8 cellular contexts compared by ENCODE assay signal in genomic region chr18:21742323-21742687, GRCh38. TPM values are rescaled to one million over a fixed set of nuclear protein-coding genes. Genes with fewer than 3 reads are reported as not detected.
DNase-seq lines count a peak whose midpoint lies in the region; ATAC-seq and TF ChIP-seq lines count a peak whose summit lies in the region.

No MANE protein-coding gene starts in this region.

- H3K27ac Mint-ChIP-seq in activated B cell treated with CpG ODN at 0.5 μM for 24 hours = peak overlapping the region; percentile 61
- H3K27ac Mint-ChIP-seq in stimulated activated naive CD8-positive, alpha-beta T cell treated with anti-CD3 and anti-CD28 coated beads, Interleukin-15, amount 100 ng/mL, for 72 hours = peak overlapping the region; percentile 85 to 91

- intact Hi-C loops in activated B cell treated with CpG ODN at 0.5 μM for 24 hours (cut with micrococcal nuclease) = loop anchor here (5.0 to 10.0 kb wide), 2 partner anchors 110 to 1192 kb away; partner anchors contain the start of gene RBBP8

- peak overlapping the region; percentile 47 to 98; a peak in 2 of 4 replicates for H3K27ac ChIP-seq in SK-N-SH (ENCODE audit: low read depth in 2 of 2, low read length in 1 of 2)

- peaks cover 0 to 4% of the 10 kb centered on the region in 2 experiments for H3K36me3 ChIP-seq in SK-N-SH (replicated peaks in 1 of 2; ENCODE audit: control insufficient read depth in 1 of 2, insufficient read depth in 2 of 2, low read length in 1 of 2)
- H3K36me3 ChIP-seq in iPS-15b (ENCODE audit: control insufficient read depth, insufficient read depth, low read length) = no peaks in the 10 kb centered on the region

- CTCF ChIA-PET in SK-N-SH (lab: Yijun Ruan, JAX) = interaction anchor here (0.7 to 2.6 kb wide), 6 partner anchors 13 to 142 kb away, joined by 3 to 10 read pairs (median 3); partner anchors contain the start of genes ABHD3 and ESCO1
- CTCF ChIA-PET in activated B cell treated with CpG ODN at 0.5 μM for 24 hours (lab: Charles Lee) = interaction anchor here (0.9 to 1.1 kb wide), 2 partner anchors 38 to 141 kb away, joined by 3 to 4 read pairs; partner anchors contain the start of genes ABHD3 and ESCO1

- peaks cover 7% of the 10 kb centered on the region in 2 experiments; a peak in 3 of 4 replicates for H3K4me1 ChIP-seq in SK-N-SH (ENCODE audit: control insufficient read depth in 1 of 2, insufficient read depth in 2 of 2, low read depth in 1 of 2, low read length in 1 of 2)
- peaks cover 18% of the 10 kb centered on the region for H3K4me1 ChIP-seq in iPS-15b (ENCODE audit: control insufficient read depth, insufficient read depth, low read length)

- H3F3A ChIP-seq in SK-N-SH (replicated peaks; ENCODE audit: insufficient read depth) = peaks cover 4% of the 10 kb centered on the region

- H2AFZ ChIP-seq in SK-N-SH (ENCODE audit: low read depth) = no peak overlapping the region

- no peak for TF ChIP-seq RAD21 in SK-N-SH (IDR thresholded peaks at IDR 0.05; ENCODE audit: low read length)

- DNase-seq in SK-N-SH (no peak), activated B cell treated with CpG ODN at 0.5 μM for 24 hours (no peak), amygdala (lab: John Stamatoyannopoulos, UW) (no peak)
- DNase-seq in stimulated activated naive CD8-positive, alpha-beta T cell treated with anti-CD3 and anti-CD28 coated beads, Interleukin-15, amount 100 ng/mL, for 72 hours = no peak

- H3K9me3 Mint-ChIP-seq in activated B cell treated with CpG ODN at 0.5 μM for 24 hours = no peaks in the 10 kb centered on the region
- peaks cover 0 to 3% of the 10 kb centered on the region in 2 donors for H3K9me3 Mint-ChIP-seq in stimulated activated naive CD8-positive, alpha-beta T cell treated with anti-CD3 and anti-CD28 coated beads, Interleukin-15, amount 100 ng/mL, for 72 hours

- POLR2A ChIA-PET in SK-N-SH (lab: Yijun Ruan, JAX) = interaction anchor here (0.7 to 3.2 kb wide), 2 partner anchors 16 to 38 kb away, joined by 3 to 17 read pairs; partner anchors contain the start of gene ABHD3
- POLR2A ChIA-PET in activated B cell treated with CpG ODN at 0.5 μM for 24 hours (lab: Charles Lee) = interaction anchor here (0.7 to 4.1 kb wide), 6 partner anchors 38 to 1125 kb away, joined by 3 to 44 read pairs (median 4); partner anchors contain the start of genes ABHD3, ESCO1 and SNRPD1

- peak overlapping the region; percentile 82 for H3K4me3 Mint-ChIP-seq in activated B cell treated with CpG ODN at 0.5 μM for 24 hours
- H3K4me3 Mint-ChIP-seq in stimulated activated naive CD8-positive, alpha-beta T cell treated with anti-CD3 and anti-CD28 coated beads, Interleukin-15, amount 100 ng/mL, for 72 hours = peak overlapping the region; percentile 85 to 89

- peak overlapping the region; percentile 95 for H3K4me2 ChIP-seq in SK-N-SH

- ATAC-seq in SK-N-SH treated with all-trans-retinoic acid at 6 μM for 48 hours (no peak), activated B cell treated with CpG ODN at 0.5 μM for 24 hours (ENCODE audit: low read depth) (no peak), GM21447 (IDR thresholded peaks at IDR 0.05; ENCODE audit: unreplicated experiment) (no peak), GM21825 (IDR thresholded peaks at IDR 0.05; ENCODE audit: unreplicated experiment) (no peak)
- no peak for ATAC-seq in stimulated activated naive CD8-positive, alpha-beta T cell treated with anti-CD3 and anti-CD28 coated beads, Interleukin-15, amount 100 ng/mL, for 72 hours

- no peak for TF ChIP-seq EP300 in SK-N-SH (IDR thresholded peaks at IDR 0.05; ENCODE audit: borderline replicate concordance in 1 of 2, low read depth in 1 of 2, low read length in 1 of 2)

- peaks cover 2% of the 10 kb centered on the region for H3K36me3 Mint-ChIP-seq in activated B cell treated with CpG ODN at 0.5 μM for 24 hours (ENCODE audit: low read depth)

- H3K27me3 Mint-ChIP-seq in activated B cell treated with CpG ODN at 0.5 μM for 24 hours = no peaks in the 10 kb centered on the region
- H3K27me3 Mint-ChIP-seq in stimulated activated naive CD8-positive, alpha-beta T cell treated with anti-CD3 and anti-CD28 coated beads, Interleukin-15, amount 100 ng/mL, for 72 hours = peaks cover 8% of the 10 kb centered on the region

- H3K9ac ChIP-seq in SK-N-SH (peak overlapping the region; percentile 98), iPS-15b (ENCODE audit: low read depth, low read length) (no peak overlapping the region)

- no peaks in the 10 kb centered on the region for H3K9me3 ChIP-seq in SK-N-SH
- no peaks in the 10 kb centered on the region for H3K9me3 ChIP-seq in iPS-15b (ENCODE audit: control insufficient read depth, insufficient read depth, low read length)

- TF ChIP-seq CTCF in SK-N-SH (IDR thresholded peaks at IDR 0.05) (no peak), activated B cell treated with CpG ODN at 0.5 μM for 24 hours (IDR thresholded peaks at IDR 0.05) (no peak)

- no peaks in the 10 kb centered on the region for H3K27me3 ChIP-seq in SK-N-SH (ENCODE audit: insufficient read depth)
- H3K27me3 ChIP-seq in iPS-15b (ENCODE audit: control insufficient read depth, insufficient read depth, low read length) = no peaks in the 10 kb centered on the region

- peaks cover 48% of the 10 kb centered on the region for H4K20me1 ChIP-seq in SK-N-SH (ENCODE audit: insufficient read depth)

- H3K79me2 ChIP-seq in SK-N-SH (ENCODE audit: insufficient read depth) = peaks cover 58% of the 10 kb centered on the region

- no peaks in the 10 kb centered on the region for H3K9me2 ChIP-seq in SK-N-SH

- 41% methylated on average over 5 of the region's 5 CpGs for WGBS in SK-N-SH (ENCODE audit: low lambda C conversion rate)

- H3K4me3 ChIP-seq in SK-N-SH (ENCODE audit: low read depth in 2 of 2, low read length in 1 of 2) (peak overlapping the region; percentile 89 to 95), iPS-15b (ENCODE audit: low read depth, low read length) (peak overlapping the region; percentile 70)

- H3K4me1 Mint-ChIP-seq in activated B cell treated with CpG ODN at 0.5 μM for 24 hours = peaks cover 33% of the 10 kb centered on the region
- H3K4me1 Mint-ChIP-seq in stimulated activated naive CD8-positive, alpha-beta T cell treated with anti-CD3 and anti-CD28 coated beads, Interleukin-15, amount 100 ng/mL, for 72 hours = peaks cover 58% of the 10 kb centered on the region

TF ChIP-seq in SK-N-SH, 30 proteins besides CTCF, POLR2A, EP300 and RAD21:
- TF ChIP-seq SMC3 (IDR thresholded peaks at IDR 0.05; ENCODE audit: low read depth, low read length) = no peak
- TF ChIP-seq JUND (IDR thresholded peaks at IDR 0.05) = no peak
- no peak for TF ChIP-seq FOSL2 (IDR thresholded peaks at IDR 0.05; ENCODE audit: borderline replicate concordance, low read depth)
- TF ChIP-seq TAF1 (IDR thresholded peaks at IDR 0.05; ENCODE audit: borderline replicate concordance, low read depth, low read length) = no peak
- TF ChIP-seq TCF12 (IDR thresholded peaks at IDR 0.05) = no peak
TF ChIP-seq in SK-N-SH: peak in this region for 0.

TF ChIP-seq in SK-N-SH treated with all-trans-retinoic acid at 6 μM for 48 hours, 23 proteins besides CTCF, POLR2A, EP300 and RAD21 (continues in another document):
- no peak for TF ChIP-seq RARB (CRISPR knock-in tag; IDR thresholded peaks at IDR 0.05)
- TF ChIP-seq PPARA (CRISPR knock-in tag; IDR thresholded peaks at IDR 0.05; ENCODE audit: borderline replicate concordance) = no peak
- no peak for TF ChIP-seq GLIS3 (CRISPR knock-in tag; IDR thresholded peaks at IDR 0.05)
- TF ChIP-seq TCF4 (CRISPR knock-in tag; IDR thresholded peaks at IDR 0.05; ENCODE audit: borderline replicate concordance) = no peak
- TF ChIP-seq ESRRG (CRISPR knock-in tag; IDR thresholded peaks at IDR 0.05) = no peak
- TF ChIP-seq BACH2 (CRISPR knock-in tag; IDR thresholded peaks at IDR 0.05; ENCODE audit: borderline replicate concordance) = no peak
- TF ChIP-seq ZNF8 (CRISPR knock-in tag; IDR thresholded peaks at IDR 0.05) = no peak
- TF ChIP-seq ARNTL (CRISPR knock-in tag; IDR thresholded peaks at IDR 0.05; ENCODE audit: borderline replicate concordance, low read depth) = no peak
- TF ChIP-seq ZNF70 (CRISPR knock-in tag; IDR thresholded peaks at IDR 0.05) = no peak
- no peak for TF ChIP-seq ZFP3 (CRISPR knock-in tag; IDR thresholded peaks at IDR 0.05)
- TF ChIP-seq, protein P1, sequence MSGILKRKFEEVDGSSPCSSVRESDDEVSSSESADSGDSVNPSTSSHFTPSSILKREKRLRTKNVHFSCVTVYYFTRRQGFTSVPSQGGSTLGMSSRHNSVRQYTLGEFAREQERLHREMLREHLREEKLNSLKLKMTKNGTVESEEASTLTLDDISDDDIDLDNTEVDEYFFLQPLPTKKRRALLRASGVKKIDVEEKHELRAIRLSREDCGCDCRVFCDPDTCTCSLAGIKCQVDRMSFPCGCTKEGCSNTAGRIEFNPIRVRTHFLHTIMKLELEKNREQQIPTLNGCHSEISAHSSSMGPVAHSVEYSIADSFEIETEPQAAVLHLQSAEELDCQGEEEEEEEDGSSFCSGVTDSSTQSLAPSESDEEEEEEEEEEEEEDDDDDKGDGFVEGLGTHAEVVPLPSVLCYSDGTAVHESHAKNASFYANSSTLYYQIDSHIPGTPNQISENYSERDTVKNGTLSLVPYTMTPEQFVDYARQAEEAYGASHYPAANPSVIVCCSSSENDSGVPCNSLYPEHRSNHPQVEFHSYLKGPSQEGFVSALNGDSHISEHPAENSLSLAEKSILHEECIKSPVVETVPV (CRISPR knock-in tag; IDR thresholded peaks at IDR 0.05) = no peak
- TF ChIP-seq, protein P2, sequence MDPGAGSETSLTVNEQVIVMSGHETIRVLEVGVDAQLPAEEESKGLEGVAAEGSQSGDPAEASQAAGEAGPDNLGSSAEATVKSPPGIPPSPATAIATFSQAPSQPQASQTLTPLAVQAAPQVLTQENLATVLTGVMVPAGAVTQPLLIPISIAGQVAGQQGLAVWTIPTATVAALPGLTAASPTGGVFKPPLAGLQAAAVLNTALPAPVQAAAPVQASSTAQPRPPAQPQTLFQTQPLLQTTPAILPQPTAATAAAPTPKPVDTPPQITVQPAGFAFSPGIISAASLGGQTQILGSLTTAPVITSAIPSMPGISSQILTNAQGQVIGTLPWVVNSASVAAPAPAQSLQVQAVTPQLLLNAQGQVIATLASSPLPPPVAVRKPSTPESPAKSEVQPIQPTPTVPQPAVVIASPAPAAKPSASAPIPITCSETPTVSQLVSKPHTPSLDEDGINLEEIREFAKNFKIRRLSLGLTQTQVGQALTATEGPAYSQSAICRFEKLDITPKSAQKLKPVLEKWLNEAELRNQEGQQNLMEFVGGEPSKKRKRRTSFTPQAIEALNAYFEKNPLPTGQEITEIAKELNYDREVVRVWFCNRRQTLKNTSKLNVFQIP (CRISPR knock-in tag; IDR thresholded peaks at IDR 0.05; ENCODE audit: borderline replicate concordance, low read depth) = no peak
- no peak for TF ChIP-seq TOX (CRISPR knock-in tag; IDR thresholded peaks at IDR 0.05; ENCODE audit: borderline replicate concordance)

RNA-seq across cellular contexts. Expression of gene MIB1, which starts 1.7 kb away (rescaled TPM):
- polyA plus RNA-seq in SK-N-SH (2012; rRNA removed) = 5.0 and 6.5 TPM in 2 replicates
- polyA plus RNA-seq in SK-N-SH (2012; cell fraction: cytosol; rRNA removed) = 8.2 and 8.4 TPM in 2 replicates
- 3.6 and 9.1 TPM in 2 replicates for polyA plus RNA-seq in SK-N-SH (2012; cell fraction: nucleus; rRNA removed)
- 21.6 and 22.6 TPM in 2 replicates for total RNA-seq in activated B cell treated with CpG ODN at 0.5 μM for 24 hours

RNA-seq across cellular contexts. Expression of gene ABHD3, which starts 37.7 kb away (rescaled TPM):
- 4.3 and 5.4 TPM in 2 replicates for polyA plus RNA-seq in SK-N-SH (2012; rRNA removed)
- 3.7 and 4.1 TPM in 2 replicates for polyA plus RNA-seq in SK-N-SH (2012; cell fraction: cytosol; rRNA removed)
- 10.9 and 17.4 TPM in 2 replicates for polyA plus RNA-seq in SK-N-SH (2012; cell fraction: nucleus; rRNA removed)
- 22.2 and 29.5 TPM in 2 replicates for total RNA-seq in activated B cell treated with CpG ODN at 0.5 μM for 24 hours
